Comparison of ENCODE assay signal across 8 cellular contexts in genomic region chr3:102224171-102224570, GRCh38.
DNase-seq lines count a peak whose midpoint lies in the region; ATAC-seq and TF ChIP-seq lines count a peak whose summit lies in the region.

No MANE protein-coding gene starts in this region.

- BruUV-seq in PC-9 (replicated peaks; lab: Mats Ljungman, UMichigan) = no TSS peak

- no peaks in the 10 kb centered on the region for H4K20me1 ChIP-seq in PC-9 (ENCODE audit: insufficient read depth)

- no peak overlapping the region for H3K27ac ChIP-seq in PC-9
- H3K27ac ChIP-seq in upper lobe of right lung = no peak overlapping the region

- H3K4me1 ChIP-seq in PC-9 (replicated peaks; ENCODE audit: insufficient read depth) (no peaks in the 10 kb centered on the region), upper lobe of right lung (peaks cover 5% of the 10 kb centered on the region)

- TF ChIP-seq CTCF in PC-9 (conservative IDR thresholded peaks at IDR 0.05) = peak; percentile 61
- TF ChIP-seq CTCF in upper lobe of right lung (IDR thresholded peaks at IDR 0.05) = peak; percentile 39

- H3K79me2 ChIP-seq in PC-9 (ENCODE audit: low read depth) = no peaks in the 10 kb centered on the region

- H3K4me3 ChIP-seq in PC-9 (no peak overlapping the region), upper lobe of right lung (no peak overlapping the region)

- H3F3A ChIP-seq in PC-9 (ENCODE audit: insufficient read depth, low read depth) = no peaks in the 10 kb centered on the region

- peak; percentile 38 for DNase-seq in ACHN
- peak in 1 of 2 experiments; percentile 43 for DNase-seq in PC-9
- DNase-seq in germinal center (ENCODE audit: low spot score) = peak; percentile 7
- DNase-seq in upper lobe of right lung = no peak
- no peak for DNase-seq in KG1 (lab: John Stamatoyannopoulos, UW)

- no peaks in the 10 kb centered on the region for H3K9me3 ChIP-seq in PC-9 (ENCODE audit: insufficient read depth, low read depth)
- no peaks in the 10 kb centered on the region for H3K9me3 ChIP-seq in upper lobe of right lung

- H3K9me2 ChIP-seq in PC-9 (ENCODE audit: insufficient read depth) = no peaks in the 10 kb centered on the region

- intact Hi-C loops in PC-9 (cut with micrococcal nuclease; ENCODE audit: unreplicated experiment) (loop anchor here (1.0 to 10.0 kb wide), 4 partner anchors 145 to 521 kb away; no protein-coding TSS in a partner anchor), upper lobe of right lung (cut with DNase I) (no loop called here)

- POLR2A ChIA-PET in PC-9 (lab: Charles Lee; ENCODE audit: unreplicated experiment) = interaction anchor here (0.7 kb wide), 1 partner anchor 129 kb away, joined by 4 read pairs; no protein-coding TSS in a partner anchor

- CTCF ChIA-PET in PC-9 (lab: Charles Lee) = interaction anchor here (1.5 to 2.7 kb wide), 6 partner anchors 166 to 422 kb away, joined by 3 to 29 read pairs (median 10); no protein-coding TSS in a partner anchor

- no peak overlapping the region for H3K4me2 ChIP-seq in PC-9

- ATAC-seq in GM18870 (IDR thresholded peaks at IDR 0.05; ENCODE audit: unreplicated experiment) = peak; percentile 49
- peak; percentile 74 for ATAC-seq in upper lobe of right lung
- no peak for ATAC-seq in HG02884 (IDR thresholded peaks at IDR 0.05; ENCODE audit: unreplicated experiment)
- no peak for ATAC-seq in HG03565 (IDR thresholded peaks at IDR 0.05; ENCODE audit: unreplicated experiment)

- H3K27me3 ChIP-seq in PC-9 (ENCODE audit: insufficient read depth, low read depth) (no peaks in the 10 kb centered on the region), upper lobe of right lung (no peaks in the 10 kb centered on the region)

- in situ Hi-C loops in ACHN (cut with HindIII; ENCODE audit: low pct_ligation_motif_present, low pct_unique_long_range_greater_than_20kb, low sequenced_read_pairs) = no loop called here

- H3K36me3 ChIP-seq in PC-9 (ENCODE audit: low read depth) (no peaks in the 10 kb centered on the region), upper lobe of right lung (no peaks in the 10 kb centered on the region)

- no peak overlapping the region for H2AFZ ChIP-seq in PC-9

Comparison
In these comparisons a context has a peak if more than half of its experiments do, and no peak if none do; other contexts are left out.
1. DNase-seq: peak in ACHN (single experiment) and germinal center (single experiment); none in upper lobe of right lung (single experiment) and KG1 (single experiment).
2. ATAC-seq: peak in GM18870 (single experiment) and upper lobe of right lung (single experiment); none in HG02884 (single experiment) and HG03565 (single experiment).